Comparison of ENCODE assay signal across 20 cellular contexts in genomic region chr16:86171329-86171728, GRCh38.
DNase-seq lines count a peak whose midpoint lies in the region; ATAC-seq and TF ChIP-seq lines count a peak whose summit lies in the region.
"Had no signal": no experiment of that assay in that cellular context is flagged by ENCODE, and none has a peak within 500 bp of the region (broad histone marks: within the 10 kb centered on the region; RNA-seq: fewer than 3 reads in every experiment).

No MANE protein-coding gene starts in this region.

- TF ChIP-seq CTCF in WI38 (IDR thresholded peaks at IDR 0.05; ENCODE audit: low read depth, low read length) (no peak), fibroblast of villous mesenchyme (IDR thresholded peaks at IDR 0.05; ENCODE audit: insufficient read depth, low read depth, low read length) (no peak)

- DNase-seq in EH (ENCODE audit: low read depth) (peak; percentile 58), fibroblast of villous mesenchyme (ENCODE audit: low read depth) (peak; percentile 98), skeletal muscle cell (ENCODE audit: low read depth) (peak; percentile 11), superior temporal gyrus (ENCODE audit: extremely low spot score) (no peak), T-helper 1 cell (no peak), NCI-H2171 treated with DMSO at 0.1 percent for 48 hours (lab: John Stamatoyannopoulos, UW) (no peak)
- DNase-seq: activated CD4-positive, alpha-beta T cell treated with anti-CD3 and anti-CD28 coated beads for 36 hours; activated gamma-delta T cell; BE2C; effector CD4-positive, alpha-beta T cell; foreskin keratinocyte; MM.1S; naive thymus-derived CD8-positive, alpha-beta T cell; NCI-H187; psoas muscle; SIG-M5; T-helper 9 cell had no signal

- H3K4me3 ChIP-seq in WI38 (ENCODE audit: low read depth, low read length) (0 out of 2 replicates have a peak overlapping the region, but pooled peaks have one; percentile 6), fibroblast of villous mesenchyme (ENCODE audit: low read depth, low read length) (no peak overlapping the region), skeletal muscle cell (ENCODE audit: low read depth, low read length) (no peak overlapping the region)
- H3K4me3 ChIP-seq: body of pancreas, psoas muscle had no signal

- ATAC-seq in HG03342 (IDR thresholded peaks at IDR 0.05; ENCODE audit: unreplicated experiment) = no peak
- ATAC-seq: activated CD4-positive, alpha-beta T cell treated with anti-CD3 and anti-CD28 coated beads for 36 hours; body of pancreas; foreskin keratinocyte; naive thymus-derived CD8-positive, alpha-beta T cell; psoas muscle had no signal

Comparison
In these comparisons a context has a peak if more than half of its experiments do, and no peak if none do; other contexts are left out.
1. DNase-seq: peak in EH (single experiment), fibroblast of villous mesenchyme (single experiment) and skeletal muscle cell (single experiment); none in superior temporal gyrus (single experiment), T-helper 1 cell (0 of 5) and NCI-H2171 treated with DMSO at 0.1 percent for 48 hours (single experiment).